ENCODE assay signal across 15 cellular contexts in genomic region chr7:29877196-29877595, GRCh38.
DNase-seq lines count a peak whose midpoint lies in the region; ATAC-seq and TF ChIP-seq lines count a peak whose summit lies in the region.
"Had no signal": no experiment of that assay in that cellular context is flagged by ENCODE, and none has a peak within 500 bp of the region (broad histone marks: within the 10 kb centered on the region; RNA-seq: fewer than 3 reads in every experiment).

No MANE protein-coding gene starts in this region.

- intact Hi-C loops in Right ventricle myocardium superior (cut with DNase I) (no loop called here), heart left ventricle (cut with DNase I) (loop anchor here in 1 of 10 donors (5.0 kb wide), 1 partner anchor 125 kb away; no protein-coding TSS in a partner anchor)

- no peaks in the 10 kb centered on the region for H3K9me3 ChIP-seq in heart left ventricle

- 16 to 31% (median 27%) methylated on average over 3 of the region's 3 CpGs for WGBS in heart left ventricle, 4 donors

- H3K27me3 ChIP-seq in heart left ventricle = no peaks in the 10 kb centered on the region

- no peak for TF ChIP-seq POLR2A in heart left ventricle (IDR thresholded peaks at IDR 0.05)

- H3K4me3 ChIP-seq in heart left ventricle = no peak overlapping the region

- no peaks in the 10 kb centered on the region for H3K36me3 ChIP-seq in heart left ventricle

- DNase-seq in Right ventricle myocardium superior (no peak), heart left ventricle (no peak), NCI-H526 treated with DMSO at 0.1 percent for 48 hours (lab: John Stamatoyannopoulos, UW) (peak; percentile 54), epidermal melanocyte (ENCODE audit: insufficient read length, low spot score) (peak; percentile 33), NCI-H524 (lab: John Stamatoyannopoulos, UW) (no peak), GM19240 (ENCODE audit: insufficient read length, low spot score) (no peak)
- DNase-seq in stimulated activated naive CD8-positive, alpha-beta T cell treated with anti-CD3 and anti-CD28 coated beads, Interleukin-15, Interleukin-2, amounts not matched to agents 100 U/mL and 50 U/mL, for 24 hours = no peak
- DNase-seq: activated effector memory CD4-positive, alpha-beta T cell treated with anti-CD3 and anti-CD28 coated beads, Interleukin-2, amount 50 U/mL, for 16 hours; NCI-H187; SHP77 treated with DMSO at 0.1 percent for 48 hours; stimulated activated CD4-positive, alpha-beta T cell treated with anti-CD3 and anti-CD28 coated beads, Interleukin-2, amount 100 ng/mL, for 24 hours had no signal

- ATAC-seq in Right ventricle myocardium superior (ENCODE audit: poor library complexity) (peak; percentile 65), heart left ventricle (no peak), HG03439 (IDR thresholded peaks at IDR 0.05; ENCODE audit: unreplicated experiment) (no peak)
- ATAC-seq in stimulated activated naive CD8-positive, alpha-beta T cell treated with anti-CD3 and anti-CD28 coated beads, Interleukin-15, Interleukin-2, amounts not matched to agents 100 U/mL and 50 U/mL, for 24 hours = no peak
- ATAC-seq: activated CD4-positive, CD25-positive, alpha-beta regulatory T cell treated with anti-CD3 and anti-CD28 coated beads, Interleukin-2, amount 50 U/mL, for 24 hours; sciatic nerve had no signal

- H3K27ac ChIP-seq in heart left ventricle = no peak overlapping the region
- H3K27ac ChIP-seq: epithelial cell of prostate had no signal

- peaks cover 0 to 9% (median 0%) of the 10 kb centered on the region in 12 donors for H3K4me1 ChIP-seq in heart left ventricle

- TF ChIP-seq CTCF in heart left ventricle (IDR thresholded peaks at IDR 0.05) = no peak

Comparison
In these comparisons a context has a peak if more than half of its experiments do, and no peak if none do; other contexts are left out.
1. DNase-seq: peak in NCI-H526 treated with DMSO at 0.1 percent for 48 hours (single experiment) and epidermal melanocyte (single experiment); none in Right ventricle myocardium superior (single experiment), heart left ventricle (0 of 5), NCI-H524 (0 of 2), stimulated activated naive CD8-positive, alpha-beta T cell treated with anti-CD3 and anti-CD28 coated beads, Interleukin-15, Interleukin-2, amounts not matched to agents 100 U/mL and 50 U/mL, for 24 hours (single experiment) and GM19240 (single experiment).